Comparison of ENCODE assay signal across 8 cellular contexts in the genomic region with DNA sequence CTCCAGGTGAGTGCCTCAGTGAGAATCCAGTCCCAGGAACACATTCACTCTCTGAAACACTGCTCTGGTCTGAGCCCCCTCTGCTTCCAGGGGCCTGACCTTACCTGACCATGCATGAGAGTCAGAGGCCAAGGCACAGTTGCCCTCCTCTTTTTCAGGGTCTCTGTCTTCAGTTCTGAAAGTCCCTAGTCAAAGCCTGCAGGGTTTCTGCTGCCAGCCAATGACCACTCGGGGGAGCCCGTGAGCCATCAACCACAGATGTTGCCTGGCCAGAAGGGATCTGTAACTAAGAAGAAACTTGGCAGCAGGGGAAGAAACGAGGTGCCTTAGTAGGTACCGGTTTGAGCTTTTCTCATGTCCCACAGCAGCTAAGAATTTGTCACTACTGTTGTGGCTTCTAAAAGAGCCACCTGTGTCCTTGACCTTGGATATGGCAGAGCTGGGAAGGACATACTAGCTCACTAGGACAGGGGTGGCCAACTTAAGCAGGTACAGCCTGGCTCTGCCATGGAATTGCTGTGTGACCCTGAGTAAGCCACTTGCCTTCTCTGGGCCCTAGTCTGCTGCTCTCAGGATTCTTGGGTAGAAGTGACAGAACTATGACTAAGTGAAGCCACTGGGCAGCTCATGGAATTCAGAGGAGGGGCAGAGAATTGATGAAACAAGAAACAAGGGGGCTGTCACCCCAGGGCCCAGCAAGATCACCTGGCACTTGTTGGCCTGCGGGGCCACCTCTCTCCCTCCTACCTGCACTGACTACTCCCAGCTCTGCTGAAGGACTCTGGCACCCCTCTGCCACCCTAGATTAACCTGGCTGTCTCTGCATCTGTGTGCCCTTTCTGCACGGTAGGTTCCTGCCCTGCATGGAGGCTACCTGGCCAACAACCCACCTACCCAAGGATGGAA.
DNase-seq lines count a peak whose midpoint lies in the region; ATAC-seq and TF ChIP-seq lines count a peak whose summit lies in the region.

No MANE protein-coding gene starts in this region.

- no peaks in the 10 kb centered on the region for H3K9me3 ChIP-seq in heart left ventricle
- H3K9me3 ChIP-seq in prostate gland, result no peaks in the 10 kb centered on the region
- H3K9me3 ChIP-seq in vagina, result no peaks in the 10 kb centered on the region

- peaks cover 0 to 11% (median 0%) of the 10 kb centered on the region in 12 donors for H3K4me1 ChIP-seq in heart left ventricle
- H3K4me1 ChIP-seq in prostate gland (replicated peaks), result no peaks in the 10 kb centered on the region
- H3K4me1 ChIP-seq in vagina, result peaks cover 12% of the 10 kb centered on the region

- DNase-seq in SIG-M5 treated with dmso at 0.1 percent for 504 hours (lab: John Stamatoyannopoulos, UW; ENCODE audit: unreplicated experiment), result peak; percentile 41
- DNase-seq in SIG-M5 (lab: John Stamatoyannopoulos, UW), result no peak
- peak; percentile 79 to 94 for DNase-seq in Kasumi-1 (lab: John Stamatoyannopoulos, UW)
- peak; percentile 70 for DNase-seq in SK-N-DZ (ENCODE audit: low spot score)
- DNase-seq in activated naive CD8-positive, alpha-beta T cell treated with anti-CD3 and anti-CD28 coated beads, Interleukin-2, amount 50 U/mL, for 16 hours (ENCODE audit: low read depth, low spot score), result peak; percentile 21
- peak; percentile 58 to 77 (median 73) for DNase-seq in heart left ventricle
- peak; percentile 75 for DNase-seq in prostate gland (ENCODE audit: low spot score)
- DNase-seq in vagina (ENCODE audit: extremely low spot score in 2 of 2), result peak; percentile 84 to 94

- TF ChIP-seq CTCF in heart left ventricle (IDR thresholded peaks at IDR 0.05), result peak; percentile 68 to 89 (median 77)
- TF ChIP-seq CTCF in prostate gland (IDR thresholded peaks at IDR 0.05), result peak; percentile 50 to 83 (median 76)
- TF ChIP-seq CTCF in vagina (IDR thresholded peaks at IDR 0.05), result peak; percentile 45 to 72 (median 47)

- ATAC-seq in heart left ventricle, result peak in 3 of 4 donors; percentile 69 to 79 (median 70)

- H3K27me3 ChIP-seq in heart left ventricle, result peaks cover 0 to 59% (median 21%) of the 10 kb centered on the region in 9 donors
- H3K27me3 ChIP-seq in prostate gland (replicated peaks; ENCODE audit: insufficient read depth), result peaks cover 3% of the 10 kb centered on the region
- no peaks in the 10 kb centered on the region for H3K27me3 ChIP-seq in vagina

- intact Hi-C loops in heart left ventricle (cut with DNase I), result loop anchor here in 9 of 10 donors (1.0 to 10.0 kb wide), 5 partner anchors 384 to 812 kb away; no protein-coding TSS in a partner anchor
- intact Hi-C loops in prostate gland (cut with DNase I), result loop anchor here (5.0 to 10.0 kb wide), 3 partner anchors 182 to 805 kb away; no protein-coding TSS in a partner anchor
- intact Hi-C loops in vagina (cut with DNase I), result loop anchor here (2.0 kb wide), 1 partner anchor 384 kb away; no protein-coding TSS in a partner anchor

- TF ChIP-seq POLR2A in heart left ventricle (IDR thresholded peaks at IDR 0.05), result no peak
- TF ChIP-seq POLR2A in prostate gland (IDR thresholded peaks at IDR 0.05), result no peak
- TF ChIP-seq POLR2A in vagina (IDR thresholded peaks at IDR 0.05), result no peak

- no peaks in the 10 kb centered on the region for H3K36me3 ChIP-seq in heart left ventricle
- no peaks in the 10 kb centered on the region for H3K36me3 ChIP-seq in prostate gland
- H3K36me3 ChIP-seq in vagina, result no peaks in the 10 kb centered on the region

- H3K27ac ChIP-seq in heart left ventricle, result no peak overlapping the region
- H3K27ac ChIP-seq in prostate gland, result no peak overlapping the region
- no peak overlapping the region for H3K27ac ChIP-seq in vagina

- 18 to 27% (median 25%) methylated on average over 6 of the region's 6 CpGs for WGBS in heart left ventricle, 4 donors
- 28% methylated on average over 6 of the region's 6 CpGs for WGBS in prostate gland

- no peak overlapping the region for H3K4me3 ChIP-seq in heart left ventricle
- H3K4me3 ChIP-seq in prostate gland, result no peak overlapping the region
- no peak overlapping the region for H3K4me3 ChIP-seq in vagina
